10 cellular contexts compared by ENCODE assay signal in the genomic region with DNA sequence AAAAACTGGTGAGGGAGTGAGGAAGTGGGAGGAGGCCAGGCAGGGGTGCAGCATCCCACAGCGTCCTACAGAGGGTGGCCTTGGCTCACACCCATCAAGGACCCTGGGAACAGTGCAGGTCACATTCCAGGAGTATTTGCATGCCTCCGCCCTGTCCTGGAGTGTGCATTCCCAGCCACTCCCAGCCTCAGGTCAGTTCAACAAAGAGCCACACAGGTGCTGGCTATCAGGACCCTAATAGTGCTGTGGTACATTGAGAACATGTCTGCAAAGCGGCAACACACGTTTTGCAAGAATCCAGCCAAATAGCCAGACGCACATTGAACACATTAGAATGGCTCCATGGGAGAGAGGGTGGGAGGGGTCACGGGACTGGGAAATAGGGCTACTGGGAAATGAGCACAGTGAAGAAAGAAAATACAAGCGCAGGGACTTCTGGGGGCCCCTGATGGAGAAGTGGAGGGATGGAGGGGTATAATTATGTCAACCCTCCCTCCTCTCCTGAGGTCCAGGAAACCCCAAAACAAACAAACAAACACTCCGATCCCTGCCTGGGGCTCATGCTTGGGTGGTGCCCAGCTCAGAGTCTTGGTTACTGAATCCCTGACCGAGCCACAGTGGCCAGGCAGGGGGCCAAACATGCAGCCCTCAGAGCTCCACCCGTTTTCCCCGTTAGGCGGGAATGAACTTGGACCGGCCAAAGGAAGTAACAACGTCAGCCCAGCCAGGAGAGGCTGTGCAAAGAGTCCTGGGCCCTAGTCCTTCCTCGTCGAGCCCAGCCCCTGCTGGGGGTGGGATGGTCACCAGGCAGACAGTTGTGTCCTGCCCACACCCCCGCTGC. TPM values are rescaled to one million over a fixed set of nuclear protein-coding genes. Genes with fewer than 3 reads are reported as not detected.
DNase-seq lines count a peak whose midpoint lies in the region; ATAC-seq and TF ChIP-seq lines count a peak whose summit lies in the region.
"Had no signal": no experiment of that assay in that cellular context is flagged by ENCODE, and none has a peak within 500 bp of the region (broad histone marks: within the 10 kb centered on the region; RNA-seq: fewer than 3 reads in every experiment).

No MANE protein-coding gene starts in this region.

- H3K27me3 Mint-ChIP-seq in natural killer cell (ENCODE audit: low read depth in 2 of 2): no peaks in the 10 kb centered on the region
- no peaks in the 10 kb centered on the region for H3K27me3 Mint-ChIP-seq in natural killer cell treated with Interleukin-12 subunit alpha and Interleukin-12 subunit beta and Interleukin-15 and Interleukin-18, amount 100 ng/mL, for 72 hours
- peaks cover 47% of the 10 kb centered on the region for H3K27me3 Mint-ChIP-seq in stimulated activated naive CD8-positive, alpha-beta T cell treated with anti-CD3 and anti-CD28 coated beads, Interleukin-15, amount 100 ng/mL, for 72 hours

- peak overlapping the region; percentile 91 to 98 for H3K27ac Mint-ChIP-seq in natural killer cell
- no peak overlapping the region for H3K27ac Mint-ChIP-seq in natural killer cell treated with Interleukin-12 subunit alpha and Interleukin-12 subunit beta and Interleukin-15 and Interleukin-18, amount 100 ng/mL, for 72 hours
- H3K27ac Mint-ChIP-seq in stimulated activated naive CD8-positive, alpha-beta T cell treated with anti-CD3 and anti-CD28 coated beads, Interleukin-15, amount 100 ng/mL, for 72 hours: no peak overlapping the region
- H3K27ac Mint-ChIP-seq: activated naive CD4-positive, alpha-beta T cell treated with anti-CD3 and anti-CD28 coated beads, Interleukin-2, amount 50 U/mL, for 24 hours had no signal

- no peaks in the 10 kb centered on the region for H3K27me3 ChIP-seq in esophagus muscularis mucosa
- H3K27me3 ChIP-seq in MM.1S (replicated peaks; ENCODE audit: insufficient read depth, low read length): no peaks in the 10 kb centered on the region

- no peaks in the 10 kb centered on the region for H4K20me1 ChIP-seq in MM.1S (ENCODE audit: insufficient read depth, low read length)

- H3K9ac ChIP-seq in MM.1S (ENCODE audit: low read length): no peak overlapping the region

- DNase-seq in natural killer cell (no peak), esophagus muscularis mucosa (ENCODE audit: extremely low spot score) (peak; percentile 93), mucosa of descending colon (peak; percentile 33 to 70 (median 53)), MM.1S (no peak), ecto neural progenitor cell (ENCODE audit: low spot score) (no peak)
- no peak for DNase-seq in natural killer cell treated with Interleukin-12 subunit alpha and Interleukin-12 subunit beta and Interleukin-15 and Interleukin-18, amount 100 ng/mL, for 72 hours (ENCODE audit: low spot score)
- DNase-seq in stimulated activated naive CD8-positive, alpha-beta T cell treated with anti-CD3 and anti-CD28 coated beads, Interleukin-15, amount 100 ng/mL, for 72 hours: no peak

- TF ChIP-seq EP300 in esophagus muscularis mucosa (IDR thresholded peaks at IDR 0.05): no peak

- H2AFZ ChIP-seq in MM.1S (ENCODE audit: low read length): no peak overlapping the region

- no peak overlapping the region for H3K4me3 ChIP-seq in esophagus muscularis mucosa
- H3K4me3 ChIP-seq in mucosa of descending colon: no peak overlapping the region
- no peak overlapping the region for H3K4me3 ChIP-seq in MM.1S (ENCODE audit: low read length)

- peak overlapping the region; percentile 79 for H3K4me3 Mint-ChIP-seq in natural killer cell
- H3K4me3 Mint-ChIP-seq in natural killer cell treated with Interleukin-12 subunit alpha and Interleukin-12 subunit beta and Interleukin-15 and Interleukin-18, amount 100 ng/mL, for 72 hours: no peak overlapping the region
- no peak overlapping the region for H3K4me3 Mint-ChIP-seq in stimulated activated naive CD8-positive, alpha-beta T cell treated with anti-CD3 and anti-CD28 coated beads, Interleukin-15, amount 100 ng/mL, for 72 hours
- H3K4me3 Mint-ChIP-seq: activated naive CD4-positive, alpha-beta T cell treated with anti-CD3 and anti-CD28 coated beads, Interleukin-2, amount 50 U/mL, for 24 hours had no signal

- H3K9me3 ChIP-seq in esophagus muscularis mucosa (no peaks in the 10 kb centered on the region), mucosa of descending colon (no peaks in the 10 kb centered on the region), MM.1S (replicated peaks; ENCODE audit: insufficient read depth, low read length) (no peaks in the 10 kb centered on the region)

- no peak overlapping the region for H3K4me2 ChIP-seq in MM.1S (ENCODE audit: low read depth, low read length)

- no peaks in the 10 kb centered on the region for H3F3A ChIP-seq in MM.1S (ENCODE audit: insufficient read depth, low read length)

- WGBS in esophagus muscularis mucosa: 55% methylated on average over 15 of the region's 17 CpGs

- H3K27ac ChIP-seq in esophagus muscularis mucosa (replicated peaks in 1 of 4) (peak overlapping the region; percentile 29 to 82 (median 66)), MM.1S (ENCODE audit: low read length) (no peak overlapping the region)

- H3K36me3 Mint-ChIP-seq in natural killer cell: peaks cover 4% of the 10 kb centered on the region
- H3K36me3 Mint-ChIP-seq in natural killer cell treated with Interleukin-12 subunit alpha and Interleukin-12 subunit beta and Interleukin-15 and Interleukin-18, amount 100 ng/mL, for 72 hours: no peaks in the 10 kb centered on the region
- H3K36me3 Mint-ChIP-seq: activated naive CD4-positive, alpha-beta T cell treated with anti-CD3 and anti-CD28 coated beads, Interleukin-2, amount 50 U/mL, for 24 hours had no signal

- H3K9me2 ChIP-seq in MM.1S (replicated peaks; ENCODE audit: insufficient read depth, low read length): no peaks in the 10 kb centered on the region

- H3K4me1 ChIP-seq in esophagus muscularis mucosa (peaks cover 38 to 61% (median 56%) of the 10 kb centered on the region in 4 donors), mucosa of descending colon (ENCODE audit: low read depth) (peaks cover 5% of the 10 kb centered on the region), MM.1S (ENCODE audit: low read length) (no peaks in the 10 kb centered on the region)

- H3K79me2 ChIP-seq in MM.1S (ENCODE audit: low read length): no peaks in the 10 kb centered on the region

- H3K9me3 Mint-ChIP-seq in natural killer cell: no peaks in the 10 kb centered on the region
- H3K9me3 Mint-ChIP-seq in natural killer cell treated with Interleukin-12 subunit alpha and Interleukin-12 subunit beta and Interleukin-15 and Interleukin-18, amount 100 ng/mL, for 72 hours: peaks cover 5% of the 10 kb centered on the region
- H3K9me3 Mint-ChIP-seq in stimulated activated naive CD8-positive, alpha-beta T cell treated with anti-CD3 and anti-CD28 coated beads, Interleukin-15, amount 100 ng/mL, for 72 hours: peaks cover 0 to 11% of the 10 kb centered on the region in 2 donors
- H3K9me3 Mint-ChIP-seq: activated naive CD4-positive, alpha-beta T cell treated with anti-CD3 and anti-CD28 coated beads, Interleukin-2, amount 50 U/mL, for 24 hours had no signal

- no peaks in the 10 kb centered on the region for H3K36me3 ChIP-seq in esophagus muscularis mucosa
- no peaks in the 10 kb centered on the region for H3K36me3 ChIP-seq in mucosa of descending colon (ENCODE audit: low read depth)
- H3K36me3 ChIP-seq in MM.1S (replicated peaks; ENCODE audit: insufficient read depth, low read length): no peaks in the 10 kb centered on the region

- intact Hi-C loops in natural killer cell (cut with micrococcal nuclease): loop anchor here (1.0 kb wide), 1 partner anchor 32 kb away; no protein-coding TSS in a partner anchor
- intact Hi-C loops in esophagus muscularis mucosa (cut with DNase I): no loop called here
- intact Hi-C loops in mucosa of descending colon (cut with DNase I, micrococcal nuclease): no loop called here

- TF ChIP-seq CTCF in natural killer cell (IDR thresholded peaks at IDR 0.05) (no peak), esophagus muscularis mucosa (IDR thresholded peaks at IDR 0.05) (no peak), mucosa of descending colon (IDR thresholded peaks at IDR 0.05) (no peak), MM.1S (IDR thresholded peaks at IDR 0.05; ENCODE audit: low read length) (no peak)

- TF ChIP-seq POLR2A in esophagus muscularis mucosa (IDR thresholded peaks at IDR 0.05; ENCODE audit: low read depth): no peak

- H3K4me1 Mint-ChIP-seq in natural killer cell: peaks cover 97 to 100% of the 10 kb centered on the region in 2 donors
- H3K4me1 Mint-ChIP-seq in natural killer cell treated with Interleukin-12 subunit alpha and Interleukin-12 subunit beta and Interleukin-15 and Interleukin-18, amount 100 ng/mL, for 72 hours (ENCODE audit: low read depth in 2 of 2): peaks cover 83 to 85% of the 10 kb centered on the region in 2 donors
- H3K4me1 Mint-ChIP-seq in stimulated activated naive CD8-positive, alpha-beta T cell treated with anti-CD3 and anti-CD28 coated beads, Interleukin-15, amount 100 ng/mL, for 72 hours: peaks cover 13% of the 10 kb centered on the region

- no peak for ATAC-seq in natural killer cell
- no peak for ATAC-seq in natural killer cell treated with Interleukin-12 subunit alpha and Interleukin-12 subunit beta and Interleukin-15 and Interleukin-18, amount 100 ng/mL, for 72 hours
- peak; percentile 32 for ATAC-seq in mucosa of descending colon
- ATAC-seq in GM21717 (IDR thresholded peaks at IDR 0.05; ENCODE audit: unreplicated experiment): no peak
- no peak for ATAC-seq in stimulated activated naive CD8-positive, alpha-beta T cell treated with anti-CD3 and anti-CD28 coated beads, Interleukin-15, amount 100 ng/mL, for 72 hours

RNA-seq across cellular contexts. Expression of a gene that starts 36.4 kb away (rescaled TPM):
- 10 to 100 TPM; 40.7 to 99.1 (median 63.2) TPM for total RNA-seq in natural killer cell
- 1 to 10 TPM in 1 of 2 donors, under 1 TPM in 1; 0.26 to 1.1 TPM for total RNA-seq in natural killer cell treated with Interleukin-12 subunit alpha and Interleukin-12 subunit beta and Interleukin-15 and Interleukin-18, amount 100 ng/mL, for 72 hours
- 10 to 100 TPM; 10.2 to 14.5 (median 12.6) TPM for total RNA-seq in esophagus muscularis mucosa
- total RNA-seq in mucosa of descending colon: 10 to 100 TPM in 2 of 3 donors, 1 to 10 TPM in 1; 4.4 to 15.7 (median 10.8) TPM
- total RNA-seq: SK-MEL-5 had no signal

Comparison
In these comparisons a context has a peak if more than half of its experiments do, and no peak if none do; other contexts are left out.
1. H3K27ac Mint-ChIP-seq: peak in natural killer cell (2 of 2); none in natural killer cell treated with Interleukin-12 subunit alpha and Interleukin-12 subunit beta and Interleukin-15 and Interleukin-18, amount 100 ng/mL, for 72 hours (0 of 2) and stimulated activated naive CD8-positive, alpha-beta T cell treated with anti-CD3 and anti-CD28 coated beads, Interleukin-15, amount 100 ng/mL, for 72 hours (0 of 2).
2. DNase-seq: peak in esophagus muscularis mucosa (single experiment) and mucosa of descending colon (3 of 3); none in natural killer cell (single experiment), natural killer cell treated with Interleukin-12 subunit alpha and Interleukin-12 subunit beta and Interleukin-15 and Interleukin-18, amount 100 ng/mL, for 72 hours (single experiment), MM.1S (single experiment), stimulated activated naive CD8-positive, alpha-beta T cell treated with anti-CD3 and anti-CD28 coated beads, Interleukin-15, amount 100 ng/mL, for 72 hours (0 of 2) and ecto neural progenitor cell (single experiment).